In genomic region chr14:49732896-49733295, GRCh38 we compare ENCODE assay signal across 27 cellular contexts.
"Had no signal": no experiment of that assay in that cellular context is flagged by ENCODE, and none has a peak within 500 bp of the region (broad histone marks: within the 10 kb centered on the region; RNA-seq: fewer than 3 reads in every experiment).

No MANE protein-coding gene starts in this region.

- H3K27me3 Mint-ChIP-seq: activated CD8-positive, alpha-beta memory T cell treated with anti-CD3 and anti-CD28 coated beads, Interleukin-2, amount 10 ng/mL, durations not matched to agents 7 days and 5 days; activated naive CD4-positive, alpha-beta T cell treated with anti-CD3 and anti-CD28 coated beads, Interleukin-2, amount 50 U/mL, for 24 hours; activated T-cell treated with anti-CD3 and anti-CD28 coated beads, Interleukin-2, amount 50 U/mL, for 24 hours; brain had no signal

- H3K4me3 Mint-ChIP-seq: activated CD8-positive, alpha-beta memory T cell treated with anti-CD3 and anti-CD28 coated beads, Interleukin-2, amount 10 ng/mL, durations not matched to agents 7 days and 5 days; activated naive CD4-positive, alpha-beta T cell treated with anti-CD3 and anti-CD28 coated beads, Interleukin-2, amount 50 U/mL, for 24 hours; activated T-cell treated with anti-CD3 and anti-CD28 coated beads, Interleukin-2, amount 50 U/mL, for 24 hours; activated T-helper 1 cell treated with anti-CD3 and anti-CD28 coated beads, Interleukin-12 subunit alpha, Interleukin-12 subunit beta, Interleukin-2, Interleukin-4 antibody, amounts not matched to agents 30 ng/mL and 10 ng/mL and 1 ng/mL, durations not matched to agents 14 hours and 24 hours and 36 hours; brain had no signal

- H3K36me3 Mint-ChIP-seq: activated CD8-positive, alpha-beta memory T cell treated with anti-CD3 and anti-CD28 coated beads, Interleukin-2, amount 10 ng/mL, durations not matched to agents 7 days and 5 days had no signal

- ATAC-seq: activated CD4-positive, CD25-positive, alpha-beta regulatory T cell treated with anti-CD3 and anti-CD28 coated beads, Interleukin-2, amount 50 U/mL, for 24 hours; activated CD8-positive, alpha-beta memory T cell treated with anti-CD3 and anti-CD28 coated beads, Interleukin-2, amount 10 ng/mL, durations not matched to agents 7 days and 5 days; Panc1; Right ventricle myocardium inferior had no signal

- H3K4me1 Mint-ChIP-seq: activated CD8-positive, alpha-beta memory T cell treated with anti-CD3 and anti-CD28 coated beads, Interleukin-2, amount 10 ng/mL, durations not matched to agents 7 days and 5 days; activated naive CD4-positive, alpha-beta T cell treated with anti-CD3 and anti-CD28 coated beads, Interleukin-2, amount 50 U/mL, for 24 hours; brain had no signal

- DNase-seq: activated CD4-positive, alpha-beta T cell treated with anti-CD3 and anti-CD28 coated beads for 48 hours; activated CD4-positive, alpha-beta T cell treated with anti-CD3 and anti-CD28 coated beads, Interleukin-2, amount 50 U/mL, for 48 hours; activated CD8-positive, alpha-beta memory T cell treated with anti-CD3 and anti-CD28 coated beads, Interleukin-2, amount 10 ng/mL, durations not matched to agents 7 days and 5 days; activated effector memory CD4-positive, alpha-beta T cell treated with Interleukin-2 at 50 U/mL for 16 hours; activated naive CD4-positive, alpha-beta T cell; activated T-cell treated with anti-CD3 and anti-CD28 coated beads, Interleukin-2, amount 50 U/mL, for 24 hours; NCI-H1092; NCI-H1417; NCI-H1930; NCI-H2107; NCI-H2171 treated with DMSO at 0.1 percent for 48 hours; NCI-H226; NCI-H510A; NCI-H526 treated with DMSO at 0.1 percent for 48 hours; NCI-H82; OCI-M1; RPMI8226; SJCRH30; SK-N-SH; T-helper 1 cell had no signal

- H3K27ac Mint-ChIP-seq: activated CD8-positive, alpha-beta memory T cell treated with anti-CD3 and anti-CD28 coated beads, Interleukin-2, amount 10 ng/mL, durations not matched to agents 7 days and 5 days; activated naive CD4-positive, alpha-beta T cell treated with anti-CD3 and anti-CD28 coated beads, Interleukin-2, amount 50 U/mL, for 24 hours; activated T-cell treated with anti-CD3 and anti-CD28 coated beads, Interleukin-2, amount 50 U/mL, for 24 hours; activated T-helper 1 cell treated with anti-CD3 and anti-CD28 coated beads, Interleukin-12 subunit alpha, Interleukin-12 subunit beta, Interleukin-2, Interleukin-4 antibody, amounts not matched to agents 30 ng/mL and 10 ng/mL and 1 ng/mL, durations not matched to agents 14 hours and 24 hours and 36 hours; brain had no signal

- H3K27ac ChIP-seq: KMS-11, SJCRH30 had no signal

- H3K9me3 Mint-ChIP-seq: activated naive CD4-positive, alpha-beta T cell treated with anti-CD3 and anti-CD28 coated beads, Interleukin-2, amount 50 U/mL, for 24 hours; activated T-cell treated with anti-CD3 and anti-CD28 coated beads, Interleukin-2, amount 50 U/mL, for 24 hours; activated T-helper 1 cell treated with anti-CD3 and anti-CD28 coated beads, Interleukin-12 subunit alpha, Interleukin-12 subunit beta, Interleukin-2, Interleukin-4 antibody, amounts not matched to agents 30 ng/mL and 10 ng/mL and 1 ng/mL, durations not matched to agents 14 hours and 24 hours and 36 hours; brain had no signal
